In the genomic region with DNA sequence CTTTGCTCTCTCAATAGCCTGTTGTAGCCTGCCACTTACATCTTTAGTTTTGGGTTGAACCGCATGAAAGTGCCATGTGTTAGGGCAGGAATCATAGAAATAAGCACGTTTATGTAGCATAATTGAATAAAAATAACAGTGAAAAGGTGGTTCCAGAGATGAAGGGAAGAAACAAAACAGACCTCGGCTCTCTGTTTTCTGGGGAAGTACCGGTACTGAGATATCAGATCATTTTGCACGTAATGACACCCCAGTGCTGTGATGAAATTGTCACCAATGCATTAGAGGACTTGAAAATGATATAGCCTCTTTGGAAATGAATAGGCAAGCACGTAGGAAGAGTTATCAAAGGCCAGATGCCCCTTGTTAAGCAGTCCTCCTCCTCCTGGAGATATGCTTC, we compare ENCODE assay signal across 23 cellular contexts. TPM values are rescaled to one million over a fixed set of nuclear protein-coding genes. Genes with fewer than 3 reads are reported as not detected.
A peak's percentile ranks its signal among the peaks of the same experiment; 100 is the strongest.
DNase-seq lines count a peak whose midpoint lies in the region; ATAC-seq and TF ChIP-seq lines count a peak whose summit lies in the region.
"Had no signal": no experiment of that assay in that cellular context is flagged by ENCODE, and none has a peak within 500 bp of the region (broad histone marks: within the 10 kb centered on the region; RNA-seq: fewer than 3 reads in every experiment).

No MANE protein-coding gene starts in this region.

- no peak overlapping the region for H2AFZ ChIP-seq in SK-N-SH (ENCODE audit: low read depth)
- H2AFZ ChIP-seq: PC-9 had no signal

- TF ChIP-seq POLR2A in NB4 (IDR thresholded peaks at IDR 0.05; ENCODE audit: extremely low read depth, insufficient read length), result no peak

- no peaks in the 10 kb centered on the region for H3K36me3 ChIP-seq in SK-N-SH (replicated peaks in 1 of 2; ENCODE audit: control insufficient read depth in 1 of 2, insufficient read depth in 2 of 2, low read length in 1 of 2)
- H3K36me3 ChIP-seq: BLaER1, SJCRH30 had no signal

- TF ChIP-seq CTCF in SK-N-SH (IDR thresholded peaks at IDR 0.05), result no peak
- no peak for TF ChIP-seq CTCF in NB4 (IDR thresholded peaks at IDR 0.05; ENCODE audit: low read depth, low read length)

- H3K9me3 Mint-ChIP-seq in activated T-helper 17 cell treated with anti-CD3 and anti-CD28 coated beads, Interleukin-2, amount 50 U/mL, for 72 hours, result no peaks in the 10 kb centered on the region
- no peaks in the 10 kb centered on the region for H3K9me3 Mint-ChIP-seq in stimulated activated effector memory CD8-positive, alpha-beta T cell treated with anti-CD3 and anti-CD28 coated beads, Interleukin-12 subunit alpha, Interleukin-12 subunit beta, amount 100 ng/mL, for 72 hours

- peaks cover 4% of the 10 kb centered on the region for H3F3A ChIP-seq in SK-N-SH (replicated peaks; ENCODE audit: insufficient read depth)

- H3K4me3 ChIP-seq in SK-N-SH (ENCODE audit: low read depth in 2 of 2, low read length in 1 of 2) (no peak overlapping the region), NB4 (ENCODE audit: low read depth, low read length) (peak overlapping the region; percentile 52)
- H3K4me3 ChIP-seq: A549, BLaER1, PC-9, SJCRH30 had no signal

- no peaks in the 10 kb centered on the region for H3K9me2 ChIP-seq in SK-N-SH

- WGBS in SK-N-SH (ENCODE audit: low lambda C conversion rate), result 57% methylated on average over 6 of the region's 6 CpGs

- CTCF ChIA-PET in SK-N-SH (lab: Yijun Ruan, JAX), result interaction anchor here (0.8 to 1.0 kb wide), 2 partner anchors 222 to 541 kb away, joined by 3 read pairs; no protein-coding TSS in a partner anchor

- no peak for TF ChIP-seq RAD21 in SK-N-SH (IDR thresholded peaks at IDR 0.05; ENCODE audit: low read length)

- peaks cover 12 to 71% of the 10 kb centered on the region in 2 experiments for H3K4me1 ChIP-seq in SK-N-SH (ENCODE audit: control insufficient read depth in 1 of 2, insufficient read depth in 2 of 2, low read depth in 1 of 2, low read length in 1 of 2)

- no peaks in the 10 kb centered on the region for H3K9me3 ChIP-seq in SK-N-SH
- H3K9me3 ChIP-seq: A549, BLaER1, SJCRH30 had no signal

- peak overlapping the region in 1 of 2 experiments; percentile 96; a peak in 2 of 4 replicates for H3K27ac ChIP-seq in SK-N-SH (ENCODE audit: low read depth in 2 of 2, low read length in 1 of 2)
- H3K27ac ChIP-seq: A549, BLaER1, HL-60, PC-9, SJCRH30 had no signal

- no peak overlapping the region for H3K9ac ChIP-seq in SK-N-SH
- H3K9ac ChIP-seq: BLaER1 had no signal

- H3K36me3 Mint-ChIP-seq in activated T-helper 17 cell treated with anti-CD3 and anti-CD28 coated beads, Interleukin-2, amount 50 U/mL, for 72 hours (ENCODE audit: low read depth), result no peaks in the 10 kb centered on the region
- H3K36me3 Mint-ChIP-seq in stimulated activated effector memory CD8-positive, alpha-beta T cell treated with anti-CD3 and anti-CD28 coated beads, Interleukin-12 subunit alpha, Interleukin-12 subunit beta, amount 100 ng/mL, for 72 hours, result peaks cover 4% of the 10 kb centered on the region
- H3K36me3 Mint-ChIP-seq: IgD-negative memory B cell had no signal

- peak; percentile 70 for DNase-seq in SK-N-SH
- DNase-seq in NB4 (ENCODE audit: low read depth), result peak; percentile 54
- no peak for DNase-seq in stimulated activated effector memory CD8-positive, alpha-beta T cell treated with anti-CD3 and anti-CD28 coated beads, Interleukin-12 subunit alpha, Interleukin-12 subunit beta, amount 100 ng/mL, for 72 hours (ENCODE audit: low spot score in 2 of 2)
- DNase-seq in mesenteric fat pad (ENCODE audit: low spot score), result no peak
- DNase-seq: COR-L47, DMS 273 treated with DMSO at 0.1 percent for 48 hours, DND-41, H7, NCI-H1694 treated with DMSO at 0.1 percent for 48 hours, NCI-H2107, NCI-H226, NCI-H524, NCI-H82, PC-9, SJCRH30 had no signal

- no peaks in the 10 kb centered on the region for H3K4me1 Mint-ChIP-seq in activated T-helper 17 cell treated with anti-CD3 and anti-CD28 coated beads, Interleukin-2, amount 50 U/mL, for 72 hours
- no peaks in the 10 kb centered on the region for H3K4me1 Mint-ChIP-seq in stimulated activated effector memory CD8-positive, alpha-beta T cell treated with anti-CD3 and anti-CD28 coated beads, Interleukin-12 subunit alpha, Interleukin-12 subunit beta, amount 100 ng/mL, for 72 hours
- H3K4me1 Mint-ChIP-seq: IgD-negative memory B cell had no signal

- peak in 1 of 2 experiments; percentile 73; a peak in 1 of 4 replicates for TF ChIP-seq EP300 in SK-N-SH (IDR thresholded peaks at IDR 0.05; ENCODE audit: borderline replicate concordance in 1 of 2, low read depth in 1 of 2, low read length in 1 of 2)

- H3K4me2 ChIP-seq in SK-N-SH, result no peak overlapping the region
- H3K4me2 ChIP-seq: A549, PC-9 had no signal

- no peak overlapping the region for H3K4me3 Mint-ChIP-seq in activated T-helper 17 cell treated with anti-CD3 and anti-CD28 coated beads, Interleukin-2, amount 50 U/mL, for 72 hours
- H3K4me3 Mint-ChIP-seq in stimulated activated effector memory CD8-positive, alpha-beta T cell treated with anti-CD3 and anti-CD28 coated beads, Interleukin-12 subunit alpha, Interleukin-12 subunit beta, amount 100 ng/mL, for 72 hours, result no peak overlapping the region

- POLR2A ChIA-PET in SK-N-SH (lab: Yijun Ruan, JAX), result interaction anchor here (0.9 to 2.1 kb wide), 6 partner anchors 45 to 242 kb away, joined by 3 to 9 read pairs (median 4); no protein-coding TSS in a partner anchor

- no peaks in the 10 kb centered on the region for H3K27me3 Mint-ChIP-seq in activated T-helper 17 cell treated with anti-CD3 and anti-CD28 coated beads, Interleukin-2, amount 50 U/mL, for 72 hours

- no peak overlapping the region for H3K27ac Mint-ChIP-seq in activated T-helper 17 cell treated with anti-CD3 and anti-CD28 coated beads, Interleukin-2, amount 50 U/mL, for 72 hours
- no peak overlapping the region for H3K27ac Mint-ChIP-seq in stimulated activated effector memory CD8-positive, alpha-beta T cell treated with anti-CD3 and anti-CD28 coated beads, Interleukin-12 subunit alpha, Interleukin-12 subunit beta, amount 100 ng/mL, for 72 hours
- H3K27ac Mint-ChIP-seq: IgD-negative memory B cell had no signal

- H3K27me3 ChIP-seq in SK-N-SH (ENCODE audit: insufficient read depth), result no peaks in the 10 kb centered on the region
- H3K27me3 ChIP-seq: BLaER1, SJCRH30 had no signal

- ATAC-seq in SK-N-SH treated with all-trans-retinoic acid at 6 μM for 48 hours, result no peak
- ATAC-seq in activated T-helper 17 cell treated with anti-CD3 and anti-CD28 coated beads, Interleukin-2, amount 50 U/mL, for 72 hours (replicated peaks), result peak; percentile 56
- ATAC-seq in stimulated activated effector memory CD8-positive, alpha-beta T cell treated with anti-CD3 and anti-CD28 coated beads, Interleukin-12 subunit alpha, Interleukin-12 subunit beta, amount 100 ng/mL, for 72 hours, result peak; percentile 27
- ATAC-seq in HG03432 (IDR thresholded peaks at IDR 0.05; ENCODE audit: unreplicated experiment), result no peak
- ATAC-seq: A549 had no signal

- no peaks in the 10 kb centered on the region for H4K20me1 ChIP-seq in SK-N-SH (ENCODE audit: insufficient read depth)
- H4K20me1 ChIP-seq: BLaER1 had no signal

- H3K79me2 ChIP-seq in SK-N-SH (ENCODE audit: insufficient read depth), result no peaks in the 10 kb centered on the region

TF ChIP-seq in SK-N-SH, 30 proteins besides CTCF, POLR2A, EP300 and RAD21 (continues in another document):
- TF ChIP-seq GATA2 (CRISPR knock-in tag; IDR thresholded peaks at IDR 0.05) (peak; percentile 75), PBX3 (IDR thresholded peaks at IDR 0.05) (no peak)
- TF ChIP-seq, protein P1, sequence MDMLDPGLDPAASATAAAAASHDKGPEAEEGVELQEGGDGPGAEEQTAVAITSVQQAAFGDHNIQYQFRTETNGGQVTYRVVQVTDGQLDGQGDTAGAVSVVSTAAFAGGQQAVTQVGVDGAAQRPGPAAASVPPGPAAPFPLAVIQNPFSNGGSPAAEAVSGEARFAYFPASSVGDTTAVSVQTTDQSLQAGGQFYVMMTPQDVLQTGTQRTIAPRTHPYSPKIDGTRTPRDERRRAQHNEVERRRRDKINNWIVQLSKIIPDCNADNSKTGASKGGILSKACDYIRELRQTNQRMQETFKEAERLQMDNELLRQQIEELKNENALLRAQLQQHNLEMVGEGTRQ (IDR thresholded peaks at IDR 0.05; ENCODE audit: borderline replicate concordance, low read depth, low read length), result no peak

TF ChIP-seq in SK-N-SH treated with all-trans-retinoic acid at 6 μM for 48 hours, 23 proteins besides CTCF, POLR2A, EP300 and RAD21:
- TF ChIP-seq RARB (CRISPR knock-in tag; IDR thresholded peaks at IDR 0.05), result no peak
- no peak for TF ChIP-seq ZNF565 (CRISPR knock-in tag; conservative IDR thresholded peaks at IDR 0.05; ENCODE audit: low read depth)
- no peak for TF ChIP-seq OSR1 (CRISPR knock-in tag; IDR thresholded peaks at IDR 0.05)
- TF ChIP-seq TSHZ2 (CRISPR knock-in tag; IDR thresholded peaks at IDR 0.05), result no peak
- TF ChIP-seq ISL1 (CRISPR knock-in tag; IDR thresholded peaks at IDR 0.05), result no peak
- no peak for TF ChIP-seq TCF4 (CRISPR knock-in tag; IDR thresholded peaks at IDR 0.05; ENCODE audit: borderline replicate concordance)
- TF ChIP-seq CSDC2 (CRISPR knock-in tag; IDR thresholded peaks at IDR 0.05), result no peak

RNA-seq across cellular contexts. Expression of gene DLK1, which starts 42.5 kb away (rescaled TPM):
- polyA plus RNA-seq in SK-N-SH (2012; rRNA removed), result 1.2 and 1.7 TPM in 2 replicates
- polyA plus RNA-seq in SK-N-SH (2012; cell fraction: cytosol; rRNA removed), result 1.7 and 2.8 TPM in 2 replicates
- polyA plus RNA-seq in SK-N-SH (2012; cell fraction: nucleus; rRNA removed), result 0.73 and 0.87 TPM in 2 replicates
- not detected for total RNA-seq in activated T-helper 17 cell treated with anti-CD3 and anti-CD28 coated beads, Interleukin-2, amount 50 U/mL, for 72 hours
- total RNA-seq in mesenteric fat pad, result not detected
- total RNA-seq: HT1080, PC-9 had no signal
- polyA plus RNA-seq: IgD-negative memory B cell had no signal

Comparison
In these comparisons a context has a peak if more than half of its experiments do, and no peak if none do; other contexts are left out.
1. DNase-seq: peak in SK-N-SH (single experiment) and NB4 (single experiment); none in stimulated activated effector memory CD8-positive, alpha-beta T cell treated with anti-CD3 and anti-CD28 coated beads, Interleukin-12 subunit alpha, Interleukin-12 subunit beta, amount 100 ng/mL, for 72 hours (0 of 2) and mesenteric fat pad (single experiment).
2. ATAC-seq: peak in activated T-helper 17 cell treated with anti-CD3 and anti-CD28 coated beads, Interleukin-2, amount 50 U/mL, for 72 hours (single experiment) and stimulated activated effector memory CD8-positive, alpha-beta T cell treated with anti-CD3 and anti-CD28 coated beads, Interleukin-12 subunit alpha, Interleukin-12 subunit beta, amount 100 ng/mL, for 72 hours (single experiment); none in SK-N-SH treated with all-trans-retinoic acid at 6 μM for 48 hours (single experiment) and HG03432 (single experiment).